11 cellular contexts compared by ENCODE assay signal in genomic region chr17:79950306-79950705, GRCh38.
DNase-seq lines count a peak whose midpoint lies in the region; ATAC-seq and TF ChIP-seq lines count a peak whose summit lies in the region.
"Had no signal": no experiment of that assay in that cellular context is flagged by ENCODE, and none has a peak within 500 bp of the region (broad histone marks: within the 10 kb centered on the region; RNA-seq: fewer than 3 reads in every experiment).

No MANE protein-coding gene starts in this region.

- no peak for TF ChIP-seq CTCF in body of pancreas (IDR thresholded peaks at IDR 0.05)

- H3K9me3 ChIP-seq in body of pancreas: no peaks in the 10 kb centered on the region

- 32 to 53% methylated on average over 20 to 31 of the region's 31 CpGs for WGBS in body of pancreas, 2 donors

- H3K27ac ChIP-seq in body of pancreas (peak overlapping the region; percentile 77 to 89 (median 84)), substantia nigra (ENCODE audit: low read depth, low read length, poor library complexity, severe bottlenecking) (peak overlapping the region; percentile 46)

- no peaks in the 10 kb centered on the region for H3K36me3 ChIP-seq in body of pancreas (replicated peaks in 1 of 2; ENCODE audit: insufficient read depth in 1 of 2, low read depth in 2 of 2)

- H3K27me3 ChIP-seq in body of pancreas: no peaks in the 10 kb centered on the region

- peak; percentile 33 for DNase-seq in HuH-7 (ENCODE audit: low spot score)
- peak; percentile 39 to 67 (median 52) for DNase-seq in body of pancreas
- peak; percentile 43 for DNase-seq in left lobe of liver (ENCODE audit: low spot score)
- peak in 1 of 49 donors; percentile 53 for DNase-seq in substantia nigra (lab: John Stamatoyannopoulos, UW)
- DNase-seq in NCI-H1048 (lab: John Stamatoyannopoulos, UW): no peak
- DNase-seq in activated gamma-delta T cell (lab: John Stamatoyannopoulos, UW): no peak
- DNase-seq: effector CD8-positive, alpha-beta T cell; NCI-H2171 treated with DMSO at 0.1 percent for 48 hours; OCI-M1; stimulated activated naive CD8-positive, alpha-beta T cell treated with anti-CD3 and anti-CD28 coated beads, Interleukin-15, amount 100 ng/mL, for 72 hours had no signal

- intact Hi-C loops in body of pancreas (cut with DNase I): no loop called here

- H3K4me1 ChIP-seq in body of pancreas: peaks cover 44% of the 10 kb centered on the region

- no peak for TF ChIP-seq POLR2A in body of pancreas (IDR thresholded peaks at IDR 0.05)

- no peak overlapping the region for H3K4me3 ChIP-seq in body of pancreas

- ATAC-seq in body of pancreas (peak; percentile 19), left lobe of liver (no peak), HG02840 (IDR thresholded peaks at IDR 0.05; ENCODE audit: low FRiP score, unreplicated experiment) (no peak)
- ATAC-seq: stimulated activated naive CD8-positive, alpha-beta T cell treated with anti-CD3 and anti-CD28 coated beads, Interleukin-15, amount 100 ng/mL, for 72 hours had no signal

Comparison
In these comparisons a context has a peak if more than half of its experiments do, and no peak if none do; other contexts are left out.
1. DNase-seq: peak in HuH-7 (single experiment), body of pancreas (4 of 4) and left lobe of liver (single experiment); none in NCI-H1048 (single experiment) and activated gamma-delta T cell (single experiment).